ENCODE assay signal across 11 cellular contexts in genomic region chr21:37374026-37374425, GRCh38. TPM values are rescaled to one million over a fixed set of nuclear protein-coding genes. Genes with fewer than 3 reads are reported as not detected.
DNase-seq lines count a peak whose midpoint lies in the region; FAIRE-seq and TF ChIP-seq lines count a peak whose summit lies in the region.
"Had no signal": no experiment of that assay in that cellular context is flagged by ENCODE, and none has a peak within 500 bp of the region (broad histone marks: within the 10 kb centered on the region; RNA-seq: fewer than 3 reads in every experiment).

No MANE protein-coding gene starts in this region.

- no peaks in the 10 kb centered on the region for H3K9me3 ChIP-seq in HEK293 (ENCODE audit: control insufficient read depth, insufficient read depth, low read depth, low read length)
- H3K9me3 ChIP-seq in astrocyte (ENCODE audit: insufficient read depth, low read depth, low read length): no peaks in the 10 kb centered on the region
- H3K9me3 ChIP-seq in WERI-Rb-1 (ENCODE audit: severe bottlenecking): no peaks in the 10 kb centered on the region

- no peaks in the 10 kb centered on the region for H3K27me3 ChIP-seq in ACC112 (ENCODE audit: insufficient read depth, low read length)
- H3K27me3 ChIP-seq in astrocyte (ENCODE audit: insufficient read depth, low read length): no peaks in the 10 kb centered on the region
- H3K27me3 ChIP-seq in WERI-Rb-1 (ENCODE audit: insufficient read depth, low read depth, severe bottlenecking): no peaks in the 10 kb centered on the region

- no peak overlapping the region for H3K27ac Mint-ChIP-seq in astrocyte (ENCODE audit: unreplicated experiment)

- H3K36me3 ChIP-seq in ACC112 (ENCODE audit: insufficient read depth, low read length) (no peaks in the 10 kb centered on the region), HEK293 (ENCODE audit: control insufficient read depth in 2 of 2, insufficient read depth in 1 of 2, low read length in 2 of 2) (no peaks in the 10 kb centered on the region), astrocyte (ENCODE audit: insufficient read depth, low read length) (no peaks in the 10 kb centered on the region), WERI-Rb-1 (no peaks in the 10 kb centered on the region; the same call in 1 of the 2 replicates)

- POLR2A ChIA-PET in HEK293 (lab: Yijun Ruan, JAX): no interaction called here

- H3K4me1 Mint-ChIP-seq in astrocyte (ENCODE audit: low read depth, unreplicated experiment): peaks cover 45% of the 10 kb centered on the region

- no peaks in the 10 kb centered on the region for H3K27me3 Mint-ChIP-seq in astrocyte (ENCODE audit: low read depth, unreplicated experiment)

- no peaks in the 10 kb centered on the region for H3K9me3 Mint-ChIP-seq in astrocyte (ENCODE audit: unreplicated experiment)
- H3K9me3 Mint-ChIP-seq: endodermal cell had no signal

- H3K4me2 ChIP-seq in astrocyte (ENCODE audit: low read length): peak overlapping the region; percentile 63

- peaks cover 98% of the 10 kb centered on the region for H3K79me2 ChIP-seq in ACC112 (ENCODE audit: control insufficient read depth, insufficient read depth, low read length, unreplicated experiment)
- H3K79me2 ChIP-seq in astrocyte (ENCODE audit: insufficient read depth, low read length): peaks cover 100% of the 10 kb centered on the region

- TF ChIP-seq CTCF in HEK293 (tag by site-specific recombination; IDR thresholded peaks at IDR 0.05): no peak
- TF ChIP-seq CTCF in astrocyte (IDR thresholded peaks at IDR 0.05; ENCODE audit: insufficient read depth, low read depth, low read length): no peak
- no peak for TF ChIP-seq CTCF in WERI-Rb-1 (IDR thresholded peaks at IDR 0.05; ENCODE audit: low read depth, low read length)

- H3K4me3 ChIP-seq in ACC112 (ENCODE audit: low read depth, low read length) (no peak overlapping the region), HEK293 (ENCODE audit: low read depth, low read length) (no peak overlapping the region), astrocyte (ENCODE audit: insufficient read depth, low read depth, low read length) (no peak overlapping the region), WERI-Rb-1 (ENCODE audit: low read depth, low read length) (no peak overlapping the region)

- H3K36me3 Mint-ChIP-seq in astrocyte (ENCODE audit: low read depth, unreplicated experiment): no peaks in the 10 kb centered on the region

- no peak overlapping the region for H3K4me3 Mint-ChIP-seq in astrocyte (ENCODE audit: unreplicated experiment)
- H3K4me3 Mint-ChIP-seq: endodermal cell had no signal

- peaks cover 51% of the 10 kb centered on the region for H3K4me1 ChIP-seq in ACC112 (ENCODE audit: control insufficient read depth, insufficient read depth, low read length, unreplicated experiment)
- peaks cover 35% of the 10 kb centered on the region for H3K4me1 ChIP-seq in HEK293 (ENCODE audit: control insufficient read depth, insufficient read depth, low read length)
- peaks cover 35% of the 10 kb centered on the region for H3K4me1 ChIP-seq in astrocyte (ENCODE audit: insufficient read depth, low read length)

- H4K20me1 ChIP-seq in astrocyte (ENCODE audit: insufficient read depth, low read length): peaks cover 95% of the 10 kb centered on the region

- CTCF ChIA-PET in HEK293 (lab: Yijun Ruan, JAX): interaction anchor here (1.0 to 1.5 kb wide), 5 partner anchors 8 to 207 kb away, joined by 3 to 6 read pairs (median 4); no protein-coding TSS in a partner anchor

- H2AFZ ChIP-seq in ACC112 (ENCODE audit: low read length, unreplicated experiment) (no peak overlapping the region), astrocyte (ENCODE audit: low read depth, low read length) (no peak overlapping the region)

- H3K27ac ChIP-seq in ACC112 (ENCODE audit: low read depth, low read length) (peak overlapping the region; percentile 67), HEK293 (ENCODE audit: extremely low read depth, low read depth, low read length) (no peak overlapping the region), astrocyte (ENCODE audit: low read depth, low read length) (peak overlapping the region; percentile 67), WERI-Rb-1 (no peak overlapping the region)

- DNase-seq in astrocyte (ENCODE audit: low read depth) (peak; percentile 50), kidney tubule cell (ENCODE audit: low spot score) (peak; percentile 55), NCI-H1694 treated with DMSO at 0.1 percent for 48 hours (lab: John Stamatoyannopoulos, UW) (no peak), NCI-H2029 (lab: John Stamatoyannopoulos, UW) (no peak), DMS153 treated with DMSO at 0.1 percent for 48 hours (lab: John Stamatoyannopoulos, UW; ENCODE audit: unreplicated experiment) (no peak), WERI-Rb-1 (no peak)
- DNase-seq: endodermal cell, left cardiac atrium, NCI-H226 had no signal

- peak overlapping the region; percentile 50 for H3K9ac ChIP-seq in astrocyte (ENCODE audit: low read length)

- FAIRE-seq in astrocyte (lab: Jason Lieb, UNC): no peak

TF ChIP-seq in HEK293, 187 proteins besides CTCF, POLR2A, EP300 and RAD21 (continues in another document):
- no peak for TF ChIP-seq PRDM10 (tag by site-specific recombination; IDR thresholded peaks at IDR 0.05)
- TF ChIP-seq ZNF792 (tag by site-specific recombination; IDR thresholded peaks at IDR 0.05): no peak
- TF ChIP-seq KLF16 (tag by site-specific recombination; IDR thresholded peaks at IDR 0.05): no peak
- 0 out of 2 replicates have a peak, but pooled peaks have one; percentile 11 for TF ChIP-seq ZBTB17 (tag by site-specific recombination; IDR thresholded peaks at IDR 0.05)
- no peak for TF ChIP-seq ZNF423 (tag by site-specific recombination; IDR thresholded peaks at IDR 0.05)
- TF ChIP-seq ZEB2 (tag by site-specific recombination; IDR thresholded peaks at IDR 0.05): peak; percentile 19; the same call in 1 of the 2 replicates
- no peak for TF ChIP-seq ZNF571 (tag by site-specific recombination; IDR thresholded peaks at IDR 0.05)
- no peak for TF ChIP-seq ZNF157 (tag by site-specific recombination; IDR thresholded peaks at IDR 0.05)
- no peak for TF ChIP-seq ZNF335 (tag by site-specific recombination; conservative IDR thresholded peaks at IDR 0.05)
- no peak for TF ChIP-seq ZNF248 (tag by site-specific recombination; IDR thresholded peaks at IDR 0.05)
- TF ChIP-seq ELK4 (IDR thresholded peaks at IDR 0.05; ENCODE audit: borderline replicate concordance, low read depth, low read length): no peak
- TF ChIP-seq MEIS1 (CRISPR knock-in tag; IDR thresholded peaks at IDR 0.05; ENCODE audit: borderline replicate concordance): no peak
- TF ChIP-seq BCL11A (tag by site-specific recombination; IDR thresholded peaks at IDR 0.05; ENCODE audit: low read depth): no peak
- no peak for TF ChIP-seq ZNF280C (tag by site-specific recombination; IDR thresholded peaks at IDR 0.05)
- TF ChIP-seq ZNF10 (tag by site-specific recombination; IDR thresholded peaks at IDR 0.05): no peak
- no peak for TF ChIP-seq HOXA7 (CRISPR knock-in tag; IDR thresholded peaks at IDR 0.05; ENCODE audit: borderline replicate concordance)

RNA-seq across cellular contexts. Expression of gene DYRK1A, which starts 7.5 kb away (rescaled TPM):
- total RNA-seq in astrocyte: 41.7 and 44.6 TPM in 2 replicates

Comparison
In these comparisons a context has a peak if more than half of its experiments do, and no peak if none do; other contexts are left out.
1. H3K27ac ChIP-seq: peak in ACC112 (single experiment) and astrocyte (single experiment); none in HEK293 (single experiment) and WERI-Rb-1 (single experiment).
2. DNase-seq: peak in astrocyte (single experiment) and kidney tubule cell (single experiment); none in NCI-H1694 treated with DMSO at 0.1 percent for 48 hours (single experiment), NCI-H2029 (single experiment), DMS153 treated with DMSO at 0.1 percent for 48 hours (single experiment) and WERI-Rb-1 (single experiment).